Comparison of ENCODE assay signal across 29 cellular contexts in genomic region chr20:40056186-40056585, GRCh38.
"Had no signal": no experiment of that assay in that cellular context is flagged by ENCODE, and none has a peak within 500 bp of the region (broad histone marks: within the 10 kb centered on the region; RNA-seq: fewer than 3 reads in every experiment).

No MANE protein-coding gene starts in this region.

- DNase-seq: central memory CD4-positive, alpha-beta T cell; colonic mucosa; effector CD8-positive, alpha-beta T cell; endodermal cell; foreskin keratinocyte; glutamatergic neuron; heart right ventricle; hippocampal formation; posterior cingulate gyrus; psoas muscle; stimulated activated CD4-positive, alpha-beta T cell treated with anti-CD3 and anti-CD28 coated beads, Interleukin-12 subunit alpha, Interleukin-12 subunit beta, amount 100 ng/mL, for 4 hours; stimulated activated CD4-positive, alpha-beta T cell treated with anti-CD3 and anti-CD28 coated beads, Interleukin-1b, Interleukin-23, amount 100 ng/mL, for 48 hours; stimulated activated CD4-positive, alpha-beta T cell treated with anti-CD3 and anti-CD28 coated beads, Interleukin-4, amount 100 ng/mL, for 1 hour; stimulated activated CD8-positive, alpha-beta memory T cell treated with anti-CD3 and anti-CD28 coated beads, Interleukin-4, amount 100 ng/mL, for 48 hours; stimulated activated naive CD4-positive, alpha-beta T cell; stimulated activated naive CD8-positive, alpha-beta T cell treated with anti-CD3 and anti-CD28 coated beads, Interleukin-15, amount 100 ng/mL, for 72 hours; transverse colon; upper lobe of right lung; uterus had no signal

- H3K4me3 ChIP-seq: colonic mucosa, esophagus muscularis mucosa, heart right ventricle, lung, neural progenitor cell, psoas muscle, smooth muscle cell, suprapubic skin, transverse colon, upper lobe of right lung, uterus had no signal

- H3K36me3 ChIP-seq: colonic mucosa, esophagus muscularis mucosa, heart right ventricle, neural progenitor cell, suprapubic skin, transverse colon, upper lobe of right lung, uterus had no signal

- H3K27ac ChIP-seq: colonic mucosa, epithelial cell of prostate, esophagus muscularis mucosa, foreskin keratinocyte, heart right ventricle, neural progenitor cell, psoas muscle, suprapubic skin, transverse colon, upper lobe of right lung, uterus had no signal

- FAIRE-seq: keratinocyte had no signal

- H3K9me3 ChIP-seq: colonic mucosa, esophagus muscularis mucosa, psoas muscle, suprapubic skin, transverse colon, upper lobe of right lung, uterus had no signal

- H3K4me1 ChIP-seq: colonic mucosa, esophagus muscularis mucosa, heart right ventricle, neural progenitor cell, psoas muscle, suprapubic skin, transverse colon, upper lobe of right lung, uterus had no signal

- ATAC-seq: foreskin keratinocyte; heart right ventricle; left lobe of liver; natural killer cell treated with Interleukin-12 subunit alpha and Interleukin-12 subunit beta and Interleukin-15 and Interleukin-18, amount 100 ng/mL, for 72 hours; psoas muscle; sciatic nerve; stimulated activated naive CD8-positive, alpha-beta T cell treated with anti-CD3 and anti-CD28 coated beads, Interleukin-15, amount 100 ng/mL, for 72 hours; upper lobe of right lung had no signal

- H3K27me3 ChIP-seq: colonic mucosa, esophagus muscularis mucosa, foreskin keratinocyte, neural progenitor cell, suprapubic skin, transverse colon, upper lobe of right lung, uterus had no signal

- H3K9ac ChIP-seq: neural progenitor cell had no signal
